In genomic region chr18:49728542-49728941, GRCh38 we compare ENCODE assay signal across 8 cellular contexts.
DNase-seq lines count a peak whose midpoint lies in the region; ATAC-seq and TF ChIP-seq lines count a peak whose summit lies in the region.

No MANE protein-coding gene starts in this region.

- no peak for TF ChIP-seq POLR2A in transverse colon (IDR thresholded peaks at IDR 0.05)

- peak; percentile 54 for TF ChIP-seq CTCF in AG04449 (IDR thresholded peaks at IDR 0.05; ENCODE audit: insufficient read depth, low read length, missing control alignments)
- TF ChIP-seq CTCF in GM12865 (IDR thresholded peaks at IDR 0.05; ENCODE audit: insufficient read depth, low read depth, low read length, missing control alignments): peak; percentile 74
- peak; percentile 49 to 61 (median 57) for TF ChIP-seq CTCF in transverse colon (IDR thresholded peaks at IDR 0.05)

- no peaks in the 10 kb centered on the region for H3K27me3 ChIP-seq in transverse colon

- H3K4me1 Mint-ChIP-seq in activated naive CD8-positive, alpha-beta T cell treated with anti-CD3 and anti-CD28 coated beads, Interleukin-2, amount 10 ng/mL, durations not matched to agents 7 days and 5 days: peaks cover 5% of the 10 kb centered on the region

- 53 to 100% methylated on average over 1 to 4 of the region's 4 CpGs for WGBS in transverse colon (ENCODE audit: low coverage in 1 of 2), 2 donors

- ATAC-seq in activated naive CD8-positive, alpha-beta T cell treated with anti-CD3 and anti-CD28 coated beads, Interleukin-2, amount 10 ng/mL, durations not matched to agents 7 days and 5 days (ENCODE audit: low read depth): no peak
- ATAC-seq in HG03571 (IDR thresholded peaks at IDR 0.05; ENCODE audit: unreplicated experiment) (no peak), HG03280 (IDR thresholded peaks at IDR 0.05; ENCODE audit: unreplicated experiment) (no peak)

- H3K27me3 Mint-ChIP-seq in activated naive CD8-positive, alpha-beta T cell treated with anti-CD3 and anti-CD28 coated beads, Interleukin-2, amount 10 ng/mL, durations not matched to agents 7 days and 5 days: peaks cover 7% of the 10 kb centered on the region

- no peak for DNase-seq in AG04449 (ENCODE audit: low read depth, low spot score)
- DNase-seq in GM12865 (ENCODE audit: low read depth): peak; percentile 51
- peak; percentile 68 for DNase-seq in NCI-H2196 (lab: John Stamatoyannopoulos, UW; ENCODE audit: unreplicated experiment)
- DNase-seq in activated naive CD8-positive, alpha-beta T cell treated with anti-CD3 and anti-CD28 coated beads, Interleukin-2, amount 10 ng/mL, durations not matched to agents 7 days and 5 days: peak; percentile 56
- peak; percentile 5 for DNase-seq in kidney glomerular epithelial cell (lab: John Stamatoyannopoulos, UW)
- DNase-seq in transverse colon: peak; percentile 75

- H3K27ac ChIP-seq in transverse colon: no peak overlapping the region

- no peak overlapping the region for H3K27ac Mint-ChIP-seq in activated naive CD8-positive, alpha-beta T cell treated with anti-CD3 and anti-CD28 coated beads, Interleukin-2, amount 10 ng/mL, durations not matched to agents 7 days and 5 days

- in situ Hi-C loops in transverse colon (cut with MboI; ENCODE audit: low pct_ligation_motif_present in 1 of 4, low pct_unique_long_range_greater_than_20kb in 1 of 4, low sequenced_read_pairs in 3 of 4): loop anchor here in 2 of 4 donors (25.0 kb wide), 1 partner anchor 166 kb away; the partner anchor contains the start of gene LIPG (in 2 of the 2)

- H3K9me3 ChIP-seq in transverse colon: no peaks in the 10 kb centered on the region

- no peak overlapping the region for H3K4me3 Mint-ChIP-seq in activated naive CD8-positive, alpha-beta T cell treated with anti-CD3 and anti-CD28 coated beads, Interleukin-2, amount 10 ng/mL, durations not matched to agents 7 days and 5 days

- intact Hi-C loops in transverse colon (cut with DNase I; ENCODE audit: low total_unique reads): no loop called here

- H3K36me3 Mint-ChIP-seq in activated naive CD8-positive, alpha-beta T cell treated with anti-CD3 and anti-CD28 coated beads, Interleukin-2, amount 10 ng/mL, durations not matched to agents 7 days and 5 days: no peaks in the 10 kb centered on the region

- H3K9me3 Mint-ChIP-seq in activated naive CD8-positive, alpha-beta T cell treated with anti-CD3 and anti-CD28 coated beads, Interleukin-2, amount 10 ng/mL, durations not matched to agents 7 days and 5 days: no peaks in the 10 kb centered on the region

- H3K4me3 ChIP-seq in AG04449 (ENCODE audit: low read depth, low read length) (no peak overlapping the region), GM12865 (ENCODE audit: low read depth, low read length) (no peak overlapping the region), transverse colon (no peak overlapping the region)

- CTCF ChIA-PET in AG04449 (lab: Yijun Ruan, JAX): interaction anchor here (0.6 to 2.2 kb wide), 12 partner anchors 10 to 169 kb away, joined by 3 to 9 read pairs (median 4); no protein-coding TSS in a partner anchor

- peaks cover 0 to 22% (median 10%) of the 10 kb centered on the region in 4 donors for H3K4me1 ChIP-seq in transverse colon

- TF ChIP-seq EP300 in transverse colon (IDR thresholded peaks at IDR 0.05; ENCODE audit: low read depth): no peak

- H3K36me3 ChIP-seq in transverse colon: no peaks in the 10 kb centered on the region

- POLR2A ChIA-PET in AG04449 (lab: Yijun Ruan, JAX): no interaction called here
- POLR2A ChIA-PET in activated naive CD8-positive, alpha-beta T cell treated with anti-CD3 and anti-CD28 coated beads, Interleukin-2, amount 10 ng/mL, durations not matched to agents 7 days and 5 days (lab: Charles Lee): no interaction called here
